In the genomic region with DNA sequence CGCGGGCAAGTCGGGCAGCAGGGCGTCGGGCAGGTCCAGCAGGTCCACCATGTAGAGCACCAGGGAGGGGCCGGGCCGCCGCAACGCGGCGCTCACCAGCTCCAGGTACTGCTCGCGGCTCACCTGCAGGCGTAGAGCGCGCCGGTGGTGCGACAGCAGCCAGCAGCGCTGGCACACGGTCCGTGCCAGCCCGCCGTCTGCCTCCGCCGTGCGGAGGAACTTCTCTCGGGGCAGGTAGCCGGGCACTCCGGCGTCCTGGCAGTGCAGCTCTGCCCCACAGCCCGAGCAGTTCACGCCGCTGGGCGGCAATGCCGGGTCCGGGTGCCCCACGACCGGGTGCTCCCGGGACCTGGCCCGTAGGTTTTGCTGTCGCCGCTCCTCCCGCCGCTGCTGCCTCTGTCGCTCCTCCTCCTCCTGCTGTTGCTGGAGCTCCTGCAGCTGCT, we compare ENCODE assay signal across 8 cellular contexts. TPM values are rescaled to one million over a fixed set of nuclear protein-coding genes. Genes with fewer than 3 reads are reported as not detected.
DNase-seq lines count a peak whose midpoint lies in the region; ATAC-seq, FAIRE-seq and TF ChIP-seq lines count a peak whose summit lies in the region.

No MANE protein-coding gene starts in this region.

- H3K27ac ChIP-seq in 22Rv1 (peak overlapping the region; percentile 96), adrenal gland (peak overlapping the region; percentile 61 to 96 (median 88)), iPS-20b (ENCODE audit: low read length) (no peak overlapping the region)

- H3K36me3 ChIP-seq in adrenal gland (replicated peaks in 1 of 2) (peaks cover 0 to 19% of the 10 kb centered on the region in 2 donors), iPS-20b (ENCODE audit: insufficient read depth, low read depth, low read length) (peaks cover 31% of the 10 kb centered on the region)

- H3K4me3 ChIP-seq in adrenal gland (peak overlapping the region; percentile 44 to 88 (median 67)), iPS-20b (ENCODE audit: low read length) (peak overlapping the region; percentile 100)

- DNase-seq in GM18507 (ENCODE audit: extremely low spot score, insufficient read length, low read depth) (peak; percentile 2), RKO (ENCODE audit: low spot score) (peak; percentile 15), adrenal gland (peak in 5 of 7 donors; percentile 27 to 51 (median 45)), NCI-H128 (lab: John Stamatoyannopoulos, UW; ENCODE audit: unreplicated experiment) (no peak)
- peak; percentile 26 to 39 for DNase-seq in stimulated activated CD4-positive, alpha-beta T cell treated with anti-CD3 and anti-CD28 coated beads, Interleukin-15, amount 100 ng/mL, for 48 hours (ENCODE audit: low read depth in 2 of 2)

- H3K9ac ChIP-seq in iPS-20b (ENCODE audit: low read depth, low read length) = peak overlapping the region; percentile 97

- no peak for TF ChIP-seq POLR2A in adrenal gland (IDR thresholded peaks at IDR 0.05)

- ATAC-seq in HG03039 (IDR thresholded peaks at IDR 0.05; ENCODE audit: unreplicated experiment) = peak; percentile 23

- H3K9me3 ChIP-seq in adrenal gland (replicated peaks in 1 of 3) (no peaks in the 10 kb centered on the region), iPS-20b (ENCODE audit: insufficient read depth, low read depth, low read length) (0 out of 2 replicates have a peak, but pooled peaks cover 4% of the 10 kb centered on the region)

- H3K27me3 ChIP-seq in adrenal gland (no peaks in the 10 kb centered on the region), iPS-20b (ENCODE audit: insufficient read depth, low read length) (no peaks in the 10 kb centered on the region)

- peaks cover 24 to 41% of the 10 kb centered on the region in 2 donors for H3K4me1 ChIP-seq in adrenal gland (replicated peaks in 1 of 2)
- H3K4me1 ChIP-seq in iPS-20b (ENCODE audit: insufficient read depth, low read length) = peaks cover 6% of the 10 kb centered on the region; the same call in 1 of the 2 replicates

- intact Hi-C loops in adrenal gland (cut with DNase I) = loop anchor here (5.0 kb wide), 3 partner anchors 55 to 70 kb away; partner anchors contain the start of gene REST (in 1 of the 2)

- FAIRE-seq in GM18507 (lab: Jason Lieb, UNC) = no peak

- peak; percentile 53 for TF ChIP-seq CTCF in 22Rv1 (IDR thresholded peaks at IDR 0.05)
- TF ChIP-seq CTCF in adrenal gland (IDR thresholded peaks at IDR 0.05) = peak in 2 of 6 experiments; percentile 11 to 17

- WGBS in adrenal gland, 4 donors = 0 to 2% (median 1%) methylated on average over 6 to 45 of the region's 45 CpGs

RNA-seq across cellular contexts. Expression of gene NOA1, which starts 0.5 kb away (rescaled TPM):
- 10 to 100 TPM in 7 of 8 donors, 1 to 10 TPM in 1; 9.1 to 30.0 (median 22.2) TPM for total RNA-seq in adrenal gland
- 1 to 10 TPM; 3.5 to 8.7 (median 5.2) TPM for polyA plus RNA-seq in adrenal gland

RNA-seq across cellular contexts. Expression of gene POLR2B, which starts 1.8 kb away (rescaled TPM):
- 10 to 100 TPM; 49.1 to 95.9 (median 74.2) TPM for total RNA-seq in adrenal gland
- 100 to 1,000 TPM in 1 of 3 donors, 10 to 100 TPM in 2; 21.2 to 114 (median 31.8) TPM for polyA plus RNA-seq in adrenal gland
